In the genomic region with DNA sequence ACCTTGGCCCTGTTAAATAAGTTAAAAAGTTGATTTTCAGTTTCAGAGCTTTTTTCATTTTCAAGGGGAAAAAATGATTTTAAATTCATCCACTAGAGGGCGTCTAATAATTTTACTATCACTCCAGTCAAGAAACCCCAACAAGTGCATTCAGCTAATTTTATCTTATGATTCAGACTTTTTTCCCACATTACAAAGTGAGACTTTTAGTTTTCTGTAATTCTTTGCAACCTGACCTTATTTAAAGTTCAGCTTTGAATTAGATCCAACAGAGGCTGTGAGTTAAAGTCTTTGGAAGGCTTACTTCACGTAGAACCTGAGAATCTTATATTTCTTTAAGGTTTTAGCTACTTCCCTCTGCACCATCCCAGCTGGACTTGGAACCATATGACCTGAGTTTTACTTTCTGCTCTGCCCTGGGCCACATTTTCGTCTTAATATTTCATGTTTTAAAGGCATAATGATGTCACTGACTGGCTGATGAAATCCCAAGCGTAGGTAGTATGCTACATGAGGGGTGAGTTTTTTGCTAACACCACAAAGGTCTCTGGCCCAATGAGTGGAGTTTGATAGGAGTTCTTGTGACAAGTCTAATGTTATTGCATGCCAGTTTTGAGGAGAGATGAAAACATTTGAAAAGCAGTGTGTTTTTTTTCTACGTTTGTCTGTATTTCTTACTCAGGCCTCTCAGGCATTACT, we compare ENCODE assay signal across 8 cellular contexts. TPM values are rescaled to one million over a fixed set of nuclear protein-coding genes. Genes with fewer than 3 reads are reported as not detected.
A peak's percentile ranks its signal among the peaks of the same experiment; 100 is the strongest.
DNase-seq lines count a peak whose midpoint lies in the region; ATAC-seq, FAIRE-seq and TF ChIP-seq lines count a peak whose summit lies in the region.

No MANE protein-coding gene starts in this region.

- peaks cover 2% of the 10 kb centered on the region; the same call in 1 of the 2 replicates for H3K4me1 ChIP-seq in Karpas-422 (ENCODE audit: low read length)
- peaks cover 5% of the 10 kb centered on the region for H3K4me1 ChIP-seq in adipocyte (ENCODE audit: control insufficient read depth, insufficient read depth, low read length)
- no peaks in the 10 kb centered on the region for H3K4me1 ChIP-seq in right cardiac atrium (ENCODE audit: control insufficient read depth, insufficient read depth, low read length)

- no peak for ATAC-seq in right cardiac atrium

- peak; percentile 55 for DNase-seq in CD1c-positive myeloid dendritic cell (ENCODE audit: extremely low spot score)
- peak; percentile 23 for DNase-seq in GM13977 (ENCODE audit: low spot score)
- DNase-seq in Karpas-422: peak; percentile 81
- DNase-seq in adipocyte (ENCODE audit: low read depth): peak; percentile 81
- DNase-seq in kidney tubule cell (ENCODE audit: low spot score): peak; percentile 45
- DNase-seq in urothelium cell line (ENCODE audit: low spot score): peak; percentile 23
- no peak for DNase-seq in nucleus accumbens (lab: John Stamatoyannopoulos, UW)
- no peak for DNase-seq in right cardiac atrium

- no peaks in the 10 kb centered on the region for H4K20me1 ChIP-seq in Karpas-422 (ENCODE audit: insufficient read depth, low read depth, low read length)

- no peak overlapping the region for H3K27ac ChIP-seq in Karpas-422 (ENCODE audit: low read length)
- no peak overlapping the region for H3K27ac ChIP-seq in right cardiac atrium (ENCODE audit: low read length)

- intact Hi-C loops in right cardiac atrium (cut with DNase I): no loop called here

- 58% methylated on average over 5 of the region's 5 CpGs for WGBS in right cardiac atrium

- 0 out of 2 replicates have a peak overlapping the region, but pooled peaks have one; percentile 16 for H2AFZ ChIP-seq in Karpas-422 (ENCODE audit: low read length)

- H3K9ac ChIP-seq in Karpas-422 (ENCODE audit: low read length) (no peak overlapping the region), adipocyte (ENCODE audit: low read length) (no peak overlapping the region)

- H3K9me3 ChIP-seq in Karpas-422 (ENCODE audit: low read length) (no peaks in the 10 kb centered on the region), adipocyte (ENCODE audit: control insufficient read depth, low read length) (no peaks in the 10 kb centered on the region), right cardiac atrium (ENCODE audit: control insufficient read depth, low read length) (no peaks in the 10 kb centered on the region)

- H3K9me2 ChIP-seq in Karpas-422 (replicated peaks; ENCODE audit: insufficient read depth, low read length): no peaks in the 10 kb centered on the region

- in situ Hi-C loops in GM13977 (cut with MboI; ENCODE audit: low pct_unique_long_range_greater_than_20kb, low sequenced_read_pairs, unreplicated experiment): no loop called here

- no peaks in the 10 kb centered on the region for H3K79me2 ChIP-seq in Karpas-422 (ENCODE audit: low read length)

- H3K4me3 ChIP-seq in Karpas-422 (ENCODE audit: low read length) (no peak overlapping the region), adipocyte (ENCODE audit: low read length) (no peak overlapping the region), right cardiac atrium (ENCODE audit: low read length) (no peak overlapping the region)

- TF ChIP-seq CTCF in GM13977 (IDR thresholded peaks at IDR 0.05; ENCODE audit: extremely low read depth, insufficient read depth, missing control alignments): peak; percentile 56

- H3K36me3 ChIP-seq in Karpas-422 (ENCODE audit: insufficient read depth, low read length) (no peaks in the 10 kb centered on the region), adipocyte (ENCODE audit: control insufficient read depth, insufficient read depth, low read length, severe bottlenecking) (no peaks in the 10 kb centered on the region)

- H3K4me2 ChIP-seq in Karpas-422 (ENCODE audit: low read depth, low read length, poor library complexity, severe bottlenecking): no peak overlapping the region

- FAIRE-seq in urothelium cell line (lab: Jason Lieb, UNC): no peak

- H3K27me3 ChIP-seq in Karpas-422 (ENCODE audit: low read length) (no peaks in the 10 kb centered on the region), adipocyte (replicated peaks; ENCODE audit: control insufficient read depth, insufficient read depth, low read length) (no peaks in the 10 kb centered on the region), right cardiac atrium (ENCODE audit: control insufficient read depth, insufficient read depth) (no peaks in the 10 kb centered on the region)

RNA-seq across cellular contexts. Expression of gene GNRHR, which starts 7.2 kb away (rescaled TPM):
- not detected in 2 replicates for total RNA-seq in Karpas-422 (2014; rRNA removed; shearing (Covaris generic); ENCODE audit: low replicate concordance)
- total RNA-seq in right cardiac atrium: not detected
- polyA plus RNA-seq in right cardiac atrium: not detected

RNA-seq across cellular contexts. Expression of gene UBA6, which starts 46.0 kb away (rescaled TPM):
- total RNA-seq in Karpas-422 (2014; rRNA removed; shearing (Covaris generic); ENCODE audit: low replicate concordance): 56.7 and 77.9 TPM in 2 replicates
- total RNA-seq in right cardiac atrium: 10 to 100 TPM; 14.5 to 33.4 (median 19.7) TPM
- polyA plus RNA-seq in right cardiac atrium: 3.0 TPM

Comparison
In these comparisons a context has a peak if more than half of its experiments do, and no peak if none do; other contexts are left out.
1. DNase-seq: peak in CD1c-positive myeloid dendritic cell (single experiment), GM13977 (single experiment), Karpas-422 (single experiment), adipocyte (single experiment), kidney tubule cell (single experiment) and urothelium cell line (single experiment); none in nucleus accumbens (0 of 56) and right cardiac atrium (0 of 3).